Comparison of ENCODE assay signal across 19 cellular contexts in genomic region chr10:51617576-51618298, GRCh38.
"Had no signal": no experiment of that assay in that cellular context is flagged by ENCODE, and none has a peak within 500 bp of the region (broad histone marks: within the 10 kb centered on the region; RNA-seq: fewer than 3 reads in every experiment).

No MANE protein-coding gene starts in this region.

- H3K4me1 Mint-ChIP-seq: activated naive CD8-positive, alpha-beta T cell treated with anti-CD3 and anti-CD28 coated beads, Interleukin-2, amount 10 ng/mL, durations not matched to agents 7 days and 5 days had no signal

- H3K27ac Mint-ChIP-seq: activated naive CD8-positive, alpha-beta T cell treated with anti-CD3 and anti-CD28 coated beads, Interleukin-2, amount 10 ng/mL, durations not matched to agents 7 days and 5 days; natural killer cell treated with Interleukin-12 subunit alpha and Interleukin-12 subunit beta and Interleukin-15 and Interleukin-18, amount 100 ng/mL, for 72 hours; progenitor cell of endocrine pancreas had no signal

- H3K9me3 Mint-ChIP-seq: activated naive CD8-positive, alpha-beta T cell treated with anti-CD3 and anti-CD28 coated beads, Interleukin-2, amount 10 ng/mL, durations not matched to agents 7 days and 5 days had no signal

- ATAC-seq: activated CD4-positive, CD25-positive, alpha-beta regulatory T cell treated with anti-CD3 and anti-CD28 coated beads, Interleukin-2, amount 50 U/mL, for 24 hours had no signal

- H3K4me3 Mint-ChIP-seq: activated naive CD8-positive, alpha-beta T cell treated with anti-CD3 and anti-CD28 coated beads, Interleukin-2, amount 10 ng/mL, durations not matched to agents 7 days and 5 days; natural killer cell treated with Interleukin-12 subunit alpha and Interleukin-12 subunit beta and Interleukin-15 and Interleukin-18, amount 100 ng/mL, for 72 hours had no signal

- H3K27me3 Mint-ChIP-seq: natural killer cell treated with Interleukin-12 subunit alpha and Interleukin-12 subunit beta and Interleukin-15 and Interleukin-18, amount 100 ng/mL, for 72 hours; progenitor cell of endocrine pancreas had no signal

- DNase-seq: activated CD4-positive, alpha-beta T cell treated with anti-CD3 and anti-CD28 coated beads, Interleukin-2, amount 50 U/mL, for 1 hour; activated CD8-positive, alpha-beta memory T cell treated with anti-CD3 and anti-CD28 coated beads for 24 hours; activated gamma-delta T cell treated with Interleukin-2 at 50 U/mL for 16 hours; activated naive CD8-positive, alpha-beta T cell treated with anti-CD3 and anti-CD28 coated beads, Interleukin-2, amount 10 ng/mL, durations not matched to agents 7 days and 5 days; cerebellar nuclear complex; dermis blood vessel endothelial cell; head of caudate nucleus; kidney glomerular epithelial cell; nucleus accumbens; right cardiac atrium; small intestine; stimulated activated CD4-positive, alpha-beta T cell treated with anti-CD3 and anti-CD28 coated beads, Interleukin-4, amount 100 ng/mL, for 4 hours; stimulated activated CD8-positive, alpha-beta memory T cell treated with anti-CD3 and anti-CD28 coated beads, Interleukin-4, amount 100 ng/mL, for 48 hours; stimulated activated naive CD4-positive, alpha-beta T cell treated with Interleukin-2 at 50 U/mL for 16 hours; substantia nigra; T-helper 9 cell had no signal

- H3K36me3 Mint-ChIP-seq: activated naive CD8-positive, alpha-beta T cell treated with anti-CD3 and anti-CD28 coated beads, Interleukin-2, amount 10 ng/mL, durations not matched to agents 7 days and 5 days; natural killer cell treated with Interleukin-12 subunit alpha and Interleukin-12 subunit beta and Interleukin-15 and Interleukin-18, amount 100 ng/mL, for 72 hours had no signal
